20 cellular contexts compared by ENCODE assay signal in genomic region chr19:7246601-7247000, GRCh38. TPM values are rescaled to one million over a fixed set of nuclear protein-coding genes. Genes with fewer than 3 reads are reported as not detected.
A peak's percentile ranks its signal among the peaks of the same experiment; 100 is the strongest.
DNase-seq lines count a peak whose midpoint lies in the region; ATAC-seq, FAIRE-seq and TF ChIP-seq lines count a peak whose summit lies in the region.
"Had no signal": no experiment of that assay in that cellular context is flagged by ENCODE, and none has a peak within 500 bp of the region (broad histone marks: within the 10 kb centered on the region; RNA-seq: fewer than 3 reads in every experiment).

No MANE protein-coding gene starts in this region.

- H3K27me3 Mint-ChIP-seq in type B pancreatic cell, result no peaks in the 10 kb centered on the region

- no peak for TF ChIP-seq EP300 in GM12878 (IDR thresholded peaks at IDR 0.05; ENCODE audit: borderline replicate concordance in 1 of 2, control insufficient read depth in 1 of 2, low read depth in 2 of 2, low read length in 2 of 2)
- TF ChIP-seq EP300 in suprapubic skin (IDR thresholded peaks at IDR 0.05), result no peak

- dilution Hi-C loops in mammary epithelial cell (cut with HindIII; ENCODE audit: low sequenced_read_pairs), result no loop called here

- no peak for TF ChIP-seq RAD21 in GM12878 (IDR thresholded peaks at IDR 0.05; ENCODE audit: insufficient read depth, low read depth, low read length)

- intact Hi-C loops in breast epithelium (cut with DNase I; ENCODE audit: low total_unique reads) (no loop called here), mammary epithelial cell (cut with micrococcal nuclease) (no loop called here), GM12878 (cut with micrococcal nuclease; ENCODE audit: unreplicated experiment) (no loop called here)

- POLR2A ChIA-PET in GM12878 (lab: Charles Lee), result interaction anchor here (0.6 to 2.2 kb wide), 8 partner anchors 10 to 80 kb away, joined by 3 to 9 read pairs (median 5); no protein-coding TSS in a partner anchor

- SMC1A ChIA-PET in GM12878 (lab: Charles Lee; ENCODE audit: uncharacterized antibody, unreplicated experiment), result interaction anchor here (0.8 to 3.4 kb wide), 13 partner anchors 12 to 144 kb away, joined by 3 to 20 read pairs (median 4); no protein-coding TSS in a partner anchor

- DNase-seq in breast epithelium (ENCODE audit: low spot score in 2 of 2), result no peak
- DNase-seq in mammary epithelial cell, result no peak
- no peak for DNase-seq in GM12878 (ENCODE audit: low read depth, low spot score)
- DNase-seq in suprapubic skin (ENCODE audit: low spot score in 2 of 2), result no peak
- no peak for DNase-seq in type B pancreatic cell (ENCODE audit: extremely low spot score, unreplicated experiment)
- DNase-seq in NCI-H2081 treated with DMSO at 0.1 percent for 48 hours (lab: John Stamatoyannopoulos, UW), result no peak
- DNase-seq: BE2C; CD4-positive, alpha-beta memory T cell; GF-D8; NCI-H1105; NCI-H510A; NCI-H748 treated with DMSO at 0.1 percent for 48 hours; NK-92 treated with Interleukin-12 subunit alpha and Interleukin-12 subunit beta, amount 100 ng/mL, for 24 hours had no signal

- no peaks in the 10 kb centered on the region for H3K9me3 Mint-ChIP-seq in type B pancreatic cell

- no peak for ATAC-seq in GM12878
- ATAC-seq in GM18868 (IDR thresholded peaks at IDR 0.05; ENCODE audit: unreplicated experiment), result no peak
- ATAC-seq in HG03432 (IDR thresholded peaks at IDR 0.05; ENCODE audit: unreplicated experiment), result no peak
- ATAC-seq: Right ventricle myocardium inferior had no signal

- no peaks in the 10 kb centered on the region for H3K27me3 ChIP-seq in breast epithelium
- no peaks in the 10 kb centered on the region for H3K27me3 ChIP-seq in mammary epithelial cell (ENCODE audit: insufficient read depth, low read length)
- H3K27me3 ChIP-seq in GM12878 (replicated peaks in 1 of 2; ENCODE audit: control insufficient read depth in 2 of 2, insufficient read depth in 2 of 2, low read length in 1 of 2), result no peaks in the 10 kb centered on the region
- no peaks in the 10 kb centered on the region for H3K27me3 ChIP-seq in suprapubic skin
- H3K27me3 ChIP-seq: BE2C had no signal

- no peaks in the 10 kb centered on the region for H3K79me2 ChIP-seq in mammary epithelial cell (ENCODE audit: insufficient read depth, low read length)
- H3K79me2 ChIP-seq in GM12878 (ENCODE audit: control insufficient read depth, insufficient read depth, low read length), result peaks cover 56% of the 10 kb centered on the region

- no peak overlapping the region for H3K27ac Mint-ChIP-seq in type B pancreatic cell

- H2AFZ ChIP-seq in mammary epithelial cell (ENCODE audit: low read depth, low read length) (no peak overlapping the region), GM12878 (ENCODE audit: control insufficient read depth, low read depth, low read length) (no peak overlapping the region)

- peaks cover 8% of the 10 kb centered on the region for H3K36me3 Mint-ChIP-seq in type B pancreatic cell
- H3K36me3 Mint-ChIP-seq: CD4-positive, alpha-beta memory T cell had no signal

- FAIRE-seq in GM12878 (lab: Jason Lieb, UNC), result no peak
- FAIRE-seq: GM18507, H54, RCC 7860 had no signal

- TF ChIP-seq POLR2A in breast epithelium (IDR thresholded peaks at IDR 0.05) (no peak), GM12878 (IDR thresholded peaks at IDR 0.05; ENCODE audit: low read depth, low read length) (no peak), suprapubic skin (IDR thresholded peaks at IDR 0.05) (no peak)

- in situ Hi-C loops in mammary epithelial cell (cut with MboI; ENCODE audit: low sequenced_read_pairs in 2 of 2), result no loop called here
- in situ Hi-C loops in GM12878 (cut with MboI), result no loop called here

- peak overlapping the region; percentile 77 to 86 for H3K27ac ChIP-seq in breast epithelium
- no peak overlapping the region for H3K27ac ChIP-seq in mammary epithelial cell (ENCODE audit: insufficient read depth, low read depth, low read length)
- H3K27ac ChIP-seq in GM12878 (ENCODE audit: control insufficient read depth, insufficient read depth), result peak overlapping the region; percentile 52; the same call in 1 of the 2 replicates
- peak overlapping the region; percentile 55 for H3K27ac ChIP-seq in suprapubic skin
- H3K27ac ChIP-seq: 22Rv1 had no signal

- H3K4me2 ChIP-seq in mammary epithelial cell (ENCODE audit: insufficient read depth, low read depth, low read length), result no peak overlapping the region
- no peak overlapping the region for H3K4me2 ChIP-seq in GM12878 (ENCODE audit: control insufficient read depth, insufficient read depth)

- RAD21 ChIA-PET in GM12878 (lab: Charles Lee; ENCODE audit: unreplicated experiment), result interaction anchor here (0.9 to 2.3 kb wide), 4 partner anchors 25 to 80 kb away, joined by 3 to 10 read pairs (median 5); no protein-coding TSS in a partner anchor

- H4K20me1 ChIP-seq in mammary epithelial cell (ENCODE audit: insufficient read depth, low read length) (no peaks in the 10 kb centered on the region), GM12878 (ENCODE audit: control insufficient read depth, insufficient read depth) (no peaks in the 10 kb centered on the region)

- TF ChIP-seq CTCF in breast epithelium (IDR thresholded peaks at IDR 0.05) (no peak), mammary epithelial cell (conservative IDR thresholded peaks at IDR 0.05 in 1 of 2, IDR thresholded peaks at IDR 0.05 in 1 of 2; ENCODE audit: extremely low read depth in 1 of 2, insufficient read depth in 1 of 2, low read depth in 1 of 2, low read length in 2 of 2) (no peak), GM12878 (IDR thresholded peaks at IDR 0.05 in 2 of 3, conservative IDR thresholded peaks at IDR 0.05 in 1 of 3; ENCODE audit: control insufficient read depth in 2 of 3, extremely low read depth in 1 of 3, insufficient read depth in 1 of 3, low read depth in 3 of 3, low read length in 3 of 3) (no peak), suprapubic skin (IDR thresholded peaks at IDR 0.05) (no peak), type B pancreatic cell (conservative IDR thresholded peaks at IDR 0.05) (no peak)

- no peaks in the 10 kb centered on the region for H3K9me3 ChIP-seq in breast epithelium
- peaks cover 9% of the 10 kb centered on the region for H3K9me3 ChIP-seq in mammary epithelial cell (replicated peaks; ENCODE audit: insufficient read depth, low read length)
- H3K9me3 ChIP-seq in GM12878 (replicated peaks; ENCODE audit: control insufficient read depth, insufficient read depth, low read length), result peaks cover 14% of the 10 kb centered on the region
- no peaks in the 10 kb centered on the region for H3K9me3 ChIP-seq in suprapubic skin
- H3K9me3 ChIP-seq: BE2C had no signal

- H3K4me1 ChIP-seq in breast epithelium (no peaks in the 10 kb centered on the region), mammary epithelial cell (ENCODE audit: insufficient read depth, low read length) (no peaks in the 10 kb centered on the region), GM12878 (ENCODE audit: control insufficient read depth, insufficient read depth, low read length) (peaks cover 24% of the 10 kb centered on the region), suprapubic skin (peaks cover 20% of the 10 kb centered on the region)
- H3K4me1 ChIP-seq: BE2C had no signal

- H3K36me3 ChIP-seq in breast epithelium, result no peaks in the 10 kb centered on the region
- H3K36me3 ChIP-seq in mammary epithelial cell (ENCODE audit: insufficient read depth, low read length), result no peaks in the 10 kb centered on the region
- H3K36me3 ChIP-seq in GM12878 (ENCODE audit: control insufficient read depth in 2 of 2, insufficient read depth in 2 of 2, low read length in 1 of 2), result peaks cover 0 to 5% of the 10 kb centered on the region in 2 experiments; a peak in 3 of 4 replicates
- H3K36me3 ChIP-seq in suprapubic skin, result no peaks in the 10 kb centered on the region
- H3K36me3 ChIP-seq: BE2C had no signal

- BruUV-seq in mammary epithelial cell (replicated peaks; lab: Mats Ljungman, UMichigan) (no TSS peak), GM12878 (replicated peaks; lab: Mats Ljungman, UMichigan) (no TSS peak)

- H3K4me1 Mint-ChIP-seq in type B pancreatic cell (ENCODE audit: unreplicated experiment), result peaks cover 4% of the 10 kb centered on the region

- H3K4me3 ChIP-seq in breast epithelium, result no peak overlapping the region
- no peak overlapping the region for H3K4me3 ChIP-seq in mammary epithelial cell (replicated peaks in 1 of 3; ENCODE audit: insufficient read depth in 1 of 3, low read depth in 2 of 3, low read length in 3 of 3)
- no peak overlapping the region for H3K4me3 ChIP-seq in GM12878
- H3K4me3 ChIP-seq in suprapubic skin, result no peak overlapping the region

- no peak overlapping the region for H3K9ac ChIP-seq in mammary epithelial cell (ENCODE audit: insufficient read depth, low read length)
- H3K9ac ChIP-seq in GM12878 (ENCODE audit: control insufficient read depth, insufficient read depth, low read length), result no peak overlapping the region

- CTCF ChIA-PET in mammary epithelial cell (lab: Charles Lee; ENCODE audit: low non-redundant PET) (no interaction called here), GM12878 (lab: Yijun Ruan, JAX) (interaction anchor here (0.8 to 2.4 kb wide), 9 partner anchors 12 to 98 kb away, joined by 3 to 9 read pairs (median 4); no protein-coding TSS in a partner anchor)

- 70% methylated on average over 2 of the region's 2 CpGs for WGBS in mammary epithelial cell (ENCODE audit: low coverage, missing lambda C conversion rate)
- 100% methylated on average over 2 of the region's 2 CpGs for WGBS in GM12878 (ENCODE audit: insufficient coverage, insufficient replicate concordance, low lambda C conversion rate, missing lambda C conversion rate)
- WGBS in suprapubic skin, result 97% methylated on average over 2 of the region's 2 CpGs

- no peak overlapping the region for H3K4me3 Mint-ChIP-seq in type B pancreatic cell
- H3K4me3 Mint-ChIP-seq: CD4-positive, alpha-beta memory T cell had no signal

RNA-seq across cellular contexts. Expression of gene INSR, which starts 47.6 kb away (rescaled TPM):
- total RNA-seq in breast epithelium (100 to 1,000 TPM in 2 of 3 donors, 10 to 100 TPM in 1; 66.3 to 108 (median 104) TPM), mammary epithelial cell (10 to 100 TPM in 1 of 2 donors, 1 to 10 TPM in 1; 9.3 to 20.7 TPM), GM12878 (2014; rRNA removed) (21.1 and 24.1 TPM in 2 replicates), GM12878 (2014; rRNA removed; fragmentation: Illumina TruSeq; extraction: Trizol) (14.0 and 14.8 TPM in 2 replicates), GM12878 (2021) (34.5 and 34.6 TPM in 2 replicates), suprapubic skin (100 to 1,000 TPM in 1 of 4 donors, 10 to 100 TPM in 3; 51.5 to 173 (median 77.8) TPM), type B pancreatic cell (ENCODE audit: low replicate concordance) (33.7 and 55.3 TPM in 2 replicates)
- polyA plus RNA-seq in mammary epithelial cell (1.2 TPM), GM12878 (2011; rRNA removed) (17.8 and 34.9 TPM in 2 replicates), GM12878 (2014; fragmentation: Illumina TruSeq; extraction: Trizol) (8.3 and 11.2 TPM in 2 replicates), GM12878 (2014; fragmentation: Nextera tagmentation; extraction: Ambion mirVana) (1 to 10 TPM; 4.2 to 8.0 TPM), GM12878 (2014; rRNA removed) (19.9 and 20.4 TPM in 2 replicates), GM12878 (2016; fragmentation: Nextera tagmentation; extraction: Ambion mirVana) (10 to 100 TPM in 1 of 2 experiments, 1 to 10 TPM in 1; 9.9 to 12.4 TPM)
- 3.6 TPM for polyA minus RNA-seq in mammary epithelial cell
- total RNA-seq in GM12878 (2013; cell fraction: nucleolus; rRNA removed), result 603 and 662 TPM in 2 replicates
- 15.2 TPM for polyA plus RNA-seq in GM12878 (2011; ENCODE audit: low read depth)
- polyA plus RNA-seq in GM12878 (2011; cell fraction: cytosol; rRNA removed), result 25.6 and 39.1 TPM in 2 replicates
- 69.7 and 70.7 TPM in 2 replicates for polyA plus RNA-seq in GM12878 (2011; cell fraction: nucleus; rRNA removed)
- polyA plus RNA-seq in GM12878 (2012), result 19.3 and 20.0 TPM in 2 replicates
- polyA minus RNA-seq in GM12878 (2011; rRNA and poly(A)+ RNA removed), result 328 and 339 TPM in 2 replicates
- 69.8 and 74.7 TPM in 2 replicates for polyA minus RNA-seq in GM12878 (2011; cell fraction: cytosol; rRNA and poly(A)+ RNA removed)
- 131 and 160 TPM in 2 replicates for polyA minus RNA-seq in GM12878 (2011; cell fraction: nucleus; rRNA and poly(A)+ RNA removed)
